In genomic region chr1:202802034-202802433, GRCh38 we compare ENCODE assay signal across 24 cellular contexts. TPM values are rescaled to one million over a fixed set of nuclear protein-coding genes. Genes with fewer than 3 reads are reported as not detected.
"Had no signal": no experiment of that assay in that cellular context is flagged by ENCODE, and none has a peak within 500 bp of the region (broad histone marks: within the 10 kb centered on the region; RNA-seq: fewer than 3 reads in every experiment).

No MANE protein-coding gene starts in this region.

- ATAC-seq: foreskin keratinocyte; left lung; naive thymus-derived CD8-positive, alpha-beta T cell; pancreas; psoas muscle; T-cell had no signal

- DNase-seq: activated CD4-positive, CD25-positive, alpha-beta regulatory T cell treated with anti-CD3 and anti-CD28 coated beads, Interleukin-2, amount 50 U/mL, for 72 hours; activated naive CD4-positive, alpha-beta T cell treated with anti-CD3 and anti-CD28 coated beads for 36 hours; activated T-cell treated with anti-CD3 and anti-CD28 coated beads, Interleukin-2, amount 50 U/mL, for 1 hour; anterior cingulate cortex; brain microvascular endothelial cell; caudate nucleus; effector memory CD4-positive, alpha-beta T cell; foreskin keratinocyte; hippocampal formation; kidney glomerular epithelial cell; left lung; naive thymus-derived CD8-positive, alpha-beta T cell; pancreas; psoas muscle; stomach; T-cell had no signal

- H3K27me3 ChIP-seq: brain microvascular endothelial cell, foreskin keratinocyte, left lung, pancreas, right atrium auricular region, stomach, suprapubic skin, tibial nerve had no signal

- H3K36me3 ChIP-seq: brain microvascular endothelial cell, left lung, pancreas, right atrium auricular region, stomach, WERI-Rb-1 had no signal

- H3K9me3 ChIP-seq: left lung, pancreas, psoas muscle, right atrium auricular region, stomach, suprapubic skin, tibial nerve had no signal

- H3K27ac Mint-ChIP-seq: naive thymus-derived CD8-positive, alpha-beta T cell; T-cell; T-helper 2 cell treated with Interferon-gamma antibody and Interleukin-4, amounts not matched to agents 5 μg/mL and 100 μg/mL, for 36 hours had no signal

- H3K4me3 Mint-ChIP-seq: activated naive CD4-positive, alpha-beta T cell treated with anti-CD3 and anti-CD28 coated beads for 36 hours; naive thymus-derived CD8-positive, alpha-beta T cell; T-cell; T-helper 2 cell treated with Interferon-gamma antibody and Interleukin-4, amounts not matched to agents 5 μg/mL and 100 μg/mL, for 36 hours had no signal

- H3K4me3 ChIP-seq: left lung, lung, pancreas, psoas muscle, right atrium auricular region, stomach, suprapubic skin, tibial nerve had no signal

- H3K27me3 Mint-ChIP-seq: naive thymus-derived CD8-positive, alpha-beta T cell; T-cell had no signal

- FAIRE-seq: colon, pancreas, urothelium cell line had no signal

- H3K27ac ChIP-seq: brain microvascular endothelial cell, foreskin keratinocyte, pancreas, psoas muscle, right atrium auricular region, stomach, suprapubic skin, tibial nerve, WERI-Rb-1 had no signal

- H3K9me3 Mint-ChIP-seq: activated naive CD4-positive, alpha-beta T cell treated with anti-CD3 and anti-CD28 coated beads for 36 hours; naive thymus-derived CD8-positive, alpha-beta T cell; T-cell; T-helper 2 cell treated with Interferon-gamma antibody and Interleukin-4, amounts not matched to agents 5 μg/mL and 100 μg/mL, for 36 hours had no signal

RNA-seq across cellular contexts. Expression of gene PCAT6, which starts 8.7 kb away (rescaled TPM):
- total RNA-seq: right atrium auricular region, stomach, tibial nerve had no signal
